ENCODE assay signal across 8 cellular contexts in the genomic region with DNA sequence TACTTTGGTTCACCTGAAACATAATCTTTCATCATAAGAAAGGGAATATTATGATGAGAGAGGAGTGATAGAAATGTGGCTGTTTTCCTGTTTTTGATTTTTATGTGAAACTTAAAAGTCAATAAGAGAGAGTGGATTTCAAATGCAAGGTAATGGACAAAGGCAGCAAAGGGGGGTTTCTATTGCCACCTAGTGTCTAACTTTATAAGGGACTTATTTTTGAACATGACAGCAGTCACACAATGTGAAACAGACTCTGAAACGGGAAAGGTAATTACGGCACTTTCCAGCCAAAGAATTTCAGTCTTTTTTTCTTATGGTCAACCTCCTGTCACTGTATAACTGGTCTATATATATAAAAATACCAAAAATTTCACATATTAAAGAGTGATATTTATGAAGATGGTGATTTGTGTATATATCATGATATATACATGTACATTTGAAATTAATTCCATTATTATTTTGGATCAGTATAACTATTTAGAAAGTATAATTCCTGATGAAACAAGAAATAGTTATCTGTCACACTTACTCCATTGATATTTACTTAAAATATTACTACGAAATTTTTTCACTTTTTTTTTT.
DNase-seq lines count a peak whose midpoint lies in the region; ATAC-seq, FAIRE-seq and TF ChIP-seq lines count a peak whose summit lies in the region.

No MANE protein-coding gene starts in this region.

- DNase-seq in DMS153 treated with DMSO at 0.1 percent for 48 hours (lab: John Stamatoyannopoulos, UW; ENCODE audit: unreplicated experiment) (peak; percentile 68), NCI-H69 (lab: John Stamatoyannopoulos, UW) (peak; percentile 75), bronchial epithelial cell (ENCODE audit: low read depth) (peak; percentile 51), lung microvascular endothelial cell (ENCODE audit: low read depth in 2 of 2) (peak; percentile 64 to 67), prostate gland (ENCODE audit: low spot score) (no peak)
- no peak for DNase-seq in activated T-cell treated with anti-CD3 and anti-CD28 coated beads, Interleukin-2, amount 50 U/mL, for 24 hours

- H3K27ac ChIP-seq in prostate gland, result no peak overlapping the region

- H3K27me3 ChIP-seq in bronchial epithelial cell (ENCODE audit: control insufficient read depth, insufficient read depth, low read length) (no peaks in the 10 kb centered on the region), prostate gland (replicated peaks; ENCODE audit: insufficient read depth) (no peaks in the 10 kb centered on the region)

- no peaks in the 10 kb centered on the region for H3K36me3 ChIP-seq in bronchial epithelial cell (ENCODE audit: control insufficient read depth, insufficient read depth, low read length)
- H3K36me3 ChIP-seq in prostate gland, result no peaks in the 10 kb centered on the region

- no peaks in the 10 kb centered on the region for H3K9me3 Mint-ChIP-seq in activated T-cell treated with anti-CD3 and anti-CD28 coated beads, Interleukin-2, amount 50 U/mL, for 24 hours

- no peak for TF ChIP-seq POLR2A in prostate gland (IDR thresholded peaks at IDR 0.05)

- intact Hi-C loops in prostate gland (cut with DNase I), result no loop called here

- H3K27ac Mint-ChIP-seq in activated T-cell treated with anti-CD3 and anti-CD28 coated beads, Interleukin-2, amount 50 U/mL, for 24 hours, result no peak overlapping the region

- no peaks in the 10 kb centered on the region for H3K36me3 Mint-ChIP-seq in activated T-cell treated with anti-CD3 and anti-CD28 coated beads, Interleukin-2, amount 50 U/mL, for 24 hours (ENCODE audit: low read depth)

- no peak for FAIRE-seq in bronchial epithelial cell (lab: Jason Lieb, UNC)

- no peak overlapping the region for H3K4me3 Mint-ChIP-seq in activated T-cell treated with anti-CD3 and anti-CD28 coated beads, Interleukin-2, amount 50 U/mL, for 24 hours

- ATAC-seq in GM19455 (IDR thresholded peaks at IDR 0.05; ENCODE audit: unreplicated experiment) (peak; percentile 83), HG03354 (IDR thresholded peaks at IDR 0.05; ENCODE audit: poor library complexity, severe bottlenecking, unreplicated experiment) (peak; percentile 94)

- peaks cover 53% of the 10 kb centered on the region for H3K27me3 Mint-ChIP-seq in activated T-cell treated with anti-CD3 and anti-CD28 coated beads, Interleukin-2, amount 50 U/mL, for 24 hours

- H3K4me3 ChIP-seq in bronchial epithelial cell (ENCODE audit: low read depth, low read length) (no peak overlapping the region), prostate gland (no peak overlapping the region)

- no peaks in the 10 kb centered on the region for H3K9me3 ChIP-seq in prostate gland

- WGBS in prostate gland, result 15% methylated on average over 3 of the region's 3 CpGs

- no peaks in the 10 kb centered on the region for H3K4me1 ChIP-seq in prostate gland (replicated peaks)

- H3K4me1 Mint-ChIP-seq in activated T-cell treated with anti-CD3 and anti-CD28 coated beads, Interleukin-2, amount 50 U/mL, for 24 hours (ENCODE audit: low read depth), result no peaks in the 10 kb centered on the region

- peak; percentile 61 for TF ChIP-seq CTCF in bronchial epithelial cell (IDR thresholded peaks at IDR 0.05; ENCODE audit: insufficient read depth, low read length, severe bottlenecking)
- TF ChIP-seq CTCF in prostate gland (IDR thresholded peaks at IDR 0.05), result peak in 2 of 4 experiments; percentile 26 to 36

Comparison
In these comparisons a context has a peak if more than half of its experiments do, and no peak if none do; other contexts are left out.
1. DNase-seq: peak in DMS153 treated with DMSO at 0.1 percent for 48 hours (single experiment), NCI-H69 (single experiment), bronchial epithelial cell (single experiment) and lung microvascular endothelial cell (2 of 2); none in prostate gland (single experiment) and activated T-cell treated with anti-CD3 and anti-CD28 coated beads, Interleukin-2, amount 50 U/mL, for 24 hours (single experiment).